ENCODE assay signal across 1 cellular context in the genomic region with DNA sequence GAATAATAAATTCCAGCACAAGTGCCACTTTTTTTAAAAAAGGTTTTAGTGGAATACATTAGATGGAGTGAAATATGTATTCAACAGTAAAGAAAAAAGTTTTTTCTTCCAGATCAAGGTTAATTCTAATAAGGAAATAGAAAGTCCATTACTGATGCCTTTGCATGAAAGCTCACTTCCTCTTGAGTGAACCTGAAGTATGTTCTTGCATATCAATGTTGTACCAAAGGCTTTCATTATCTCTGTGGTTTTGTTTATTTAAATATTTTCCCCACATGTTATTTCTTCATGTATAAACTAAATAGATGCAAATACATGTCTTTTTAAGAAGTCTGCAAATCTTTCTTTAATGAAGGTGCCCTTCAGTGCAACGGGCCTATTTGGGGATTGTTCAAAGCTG.
TF ChIP-seq lines count a peak whose summit lies in the region.

No MANE protein-coding gene starts in this region.

TF ChIP-seq in HepG2, 621 proteins besides CTCF, POLR2A, EP300 and RAD21 (continued from another document):
- no peak for TF ChIP-seq ZNF639 (CRISPR knock-in tag; conservative IDR thresholded peaks at IDR 0.05)
